Comparison of ENCODE assay signal across 8 cellular contexts in the genomic region with DNA sequence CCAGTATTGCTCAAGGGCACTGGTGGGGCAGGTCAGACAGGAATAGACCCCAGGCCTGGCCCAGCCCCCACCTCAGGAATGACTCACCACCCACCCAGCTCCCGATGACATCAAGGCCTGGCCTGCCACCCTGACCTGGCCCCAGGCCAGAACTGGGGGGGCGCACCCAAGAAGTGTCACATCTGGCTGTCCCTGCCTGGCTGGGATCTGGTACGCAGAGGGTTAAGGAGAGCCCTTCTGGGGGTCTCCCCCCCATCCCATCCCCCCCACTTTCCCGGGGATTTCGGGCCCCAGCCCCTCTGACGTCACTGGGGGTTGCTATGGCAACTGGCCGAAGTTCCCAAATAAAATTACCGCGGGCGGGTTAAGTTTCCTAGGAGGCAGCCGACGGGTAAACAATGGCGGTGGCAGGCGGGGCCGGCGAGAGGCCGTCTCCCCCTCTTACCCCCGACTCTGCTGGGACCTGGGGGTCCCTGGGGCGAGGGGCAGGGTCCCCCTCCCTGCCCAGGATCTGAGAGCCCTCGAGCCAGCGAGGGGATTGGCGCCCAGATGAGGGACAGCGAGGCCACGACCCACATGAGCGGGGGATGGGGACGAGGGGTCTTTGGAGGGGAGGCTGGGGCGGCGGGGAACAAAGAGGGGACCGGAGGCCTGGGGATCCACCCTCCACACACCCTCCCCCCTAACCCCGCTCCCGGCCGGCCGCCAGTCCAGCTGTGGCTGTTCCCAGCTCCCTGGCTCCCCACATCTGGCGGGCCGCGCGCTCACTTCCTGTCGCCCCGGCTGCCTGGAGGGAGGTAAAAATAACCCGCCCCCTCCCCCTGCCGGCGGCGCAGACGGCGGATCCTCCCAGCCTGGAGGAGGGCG. TPM values are rescaled to one million over a fixed set of nuclear protein-coding genes. Genes with fewer than 3 reads are reported as not detected.
DNase-seq lines count a peak whose midpoint lies in the region; ATAC-seq and TF ChIP-seq lines count a peak whose summit lies in the region.

No MANE protein-coding gene starts in this region.

- H3K4me3 Mint-ChIP-seq in IgD-negative memory B cell (peak overlapping the region; percentile 84 to 96 (median 92)), nephron (peak overlapping the region; percentile 68 to 79 (median 78))
- H3K4me3 Mint-ChIP-seq in activated T-helper 17 cell treated with anti-CD3 and anti-CD28 coated beads, Interleukin-2, amount 50 U/mL, for 72 hours, result peak overlapping the region; percentile 87

- peak overlapping the region; percentile 41 to 60 (median 56) for H3K4me3 ChIP-seq in Peyer's patch

- H3K36me3 Mint-ChIP-seq in IgD-negative memory B cell (no peaks in the 10 kb centered on the region), nephron (ENCODE audit: low read depth) (no peaks in the 10 kb centered on the region)
- peaks cover 27% of the 10 kb centered on the region for H3K36me3 Mint-ChIP-seq in activated T-helper 17 cell treated with anti-CD3 and anti-CD28 coated beads, Interleukin-2, amount 50 U/mL, for 72 hours (ENCODE audit: low read depth)

- no peaks in the 10 kb centered on the region for H3K9me3 ChIP-seq in Peyer's patch

- peak in 5 of 6 experiments; percentile 18 to 72 (median 44) for TF ChIP-seq CTCF in Peyer's patch (IDR thresholded peaks at IDR 0.05)
- TF ChIP-seq CTCF in nephron (IDR thresholded peaks at IDR 0.05; ENCODE audit: unreplicated experiment in 3 of 3), result peak in 1 of 3 experiments; percentile 25

- H3K27ac ChIP-seq in Peyer's patch, result peak overlapping the region; percentile 91 to 99 (median 97)

- no peaks in the 10 kb centered on the region for H3K27me3 ChIP-seq in Peyer's patch

- peak; percentile 93 for DNase-seq in COLO668 (lab: John Stamatoyannopoulos, UW; ENCODE audit: unreplicated experiment)
- DNase-seq in Peyer's patch, result peak; percentile 82 to 94 (median 93)
- peak; percentile 91 for DNase-seq in fibroblast of peridontal ligament (ENCODE audit: extremely low read depth)
- peak; percentile 83 for DNase-seq in stimulated activated naive CD4-positive, alpha-beta T cell treated with Interleukin-2 at 50 U/mL for 16 hours (lab: John Stamatoyannopoulos, UW)

- peaks cover 20 to 27% (median 25%) of the 10 kb centered on the region in 3 donors for H3K4me1 Mint-ChIP-seq in IgD-negative memory B cell
- peaks cover 26% of the 10 kb centered on the region for H3K4me1 Mint-ChIP-seq in activated T-helper 17 cell treated with anti-CD3 and anti-CD28 coated beads, Interleukin-2, amount 50 U/mL, for 72 hours
- peaks cover 46% of the 10 kb centered on the region for H3K4me1 Mint-ChIP-seq in nephron

- H3K27me3 Mint-ChIP-seq in IgD-negative memory B cell, result peaks cover 9% of the 10 kb centered on the region
- no peaks in the 10 kb centered on the region for H3K27me3 Mint-ChIP-seq in activated T-helper 17 cell treated with anti-CD3 and anti-CD28 coated beads, Interleukin-2, amount 50 U/mL, for 72 hours
- H3K27me3 Mint-ChIP-seq in nephron (ENCODE audit: low read depth), result peaks cover 4% of the 10 kb centered on the region

- H3K4me1 ChIP-seq in Peyer's patch, result peaks cover 7 to 68% (median 35%) of the 10 kb centered on the region in 4 donors

- ATAC-seq in GM21390 (IDR thresholded peaks at IDR 0.05; ENCODE audit: unreplicated experiment), result peak; percentile 28
- peak; percentile 59 for ATAC-seq in activated T-helper 17 cell treated with anti-CD3 and anti-CD28 coated beads, Interleukin-2, amount 50 U/mL, for 72 hours (replicated peaks)

- peaks cover 0 to 3% (median 0%) of the 10 kb centered on the region in 3 donors for H3K9me3 Mint-ChIP-seq in IgD-negative memory B cell
- H3K9me3 Mint-ChIP-seq in activated T-helper 17 cell treated with anti-CD3 and anti-CD28 coated beads, Interleukin-2, amount 50 U/mL, for 72 hours, result no peaks in the 10 kb centered on the region
- no peaks in the 10 kb centered on the region for H3K9me3 Mint-ChIP-seq in nephron

- H3K27ac Mint-ChIP-seq in IgD-negative memory B cell, result peak overlapping the region; percentile 99 to 100 (median 100)
- H3K27ac Mint-ChIP-seq in activated T-helper 17 cell treated with anti-CD3 and anti-CD28 coated beads, Interleukin-2, amount 50 U/mL, for 72 hours, result peak overlapping the region; percentile 100
- peak overlapping the region; percentile 97 to 99 (median 98) for H3K27ac Mint-ChIP-seq in nephron

- no peaks in the 10 kb centered on the region for H3K36me3 ChIP-seq in Peyer's patch

- peak; percentile 38 to 64 for TF ChIP-seq POLR2A in Peyer's patch (IDR thresholded peaks at IDR 0.05)

RNA-seq across cellular contexts. Expression of gene NANOS3, which starts 29.7 kb away (rescaled TPM):
- polyA plus RNA-seq in IgD-negative memory B cell, result not detected
- not detected for total RNA-seq in Peyer's patch
- total RNA-seq in activated T-helper 17 cell treated with anti-CD3 and anti-CD28 coated beads, Interleukin-2, amount 50 U/mL, for 72 hours, result 1 to 10 TPM; 1.2 to 3.6 TPM

RNA-seq across cellular contexts. Expression of gene ZSWIM4, which starts 52.0 kb away (rescaled TPM):
- 1.2 TPM for polyA plus RNA-seq in IgD-negative memory B cell
- total RNA-seq in Peyer's patch, result 1 to 10 TPM; 1.6 to 9.1 (median 5.8) TPM
- 10 to 100 TPM in 1 of 2 donors, 1 to 10 TPM in 1; 5.4 to 10.6 TPM for total RNA-seq in activated T-helper 17 cell treated with anti-CD3 and anti-CD28 coated beads, Interleukin-2, amount 50 U/mL, for 72 hours

RNA-seq across cellular contexts. Expression of gene BRME1, which starts 58.7 kb away (rescaled TPM):
- polyA plus RNA-seq in IgD-negative memory B cell, result not detected
- total RNA-seq in Peyer's patch, result 10 to 100 TPM in 3 of 4 donors, 1 to 10 TPM in 1; 7.4 to 73.1 (median 41.2) TPM
- total RNA-seq in activated T-helper 17 cell treated with anti-CD3 and anti-CD28 coated beads, Interleukin-2, amount 50 U/mL, for 72 hours, result 10 to 100 TPM in 1 of 2 donors, 1 to 10 TPM in 1; 4.8 to 12.5 TPM

RNA-seq across cellular contexts. Expression of gene CC2D1A, which starts 58.7 kb away (rescaled TPM):
- polyA plus RNA-seq in IgD-negative memory B cell, result 15.5 TPM
- total RNA-seq in Peyer's patch, result 100 to 1,000 TPM in 3 of 4 donors, 10 to 100 TPM in 1; 97.4 to 235 (median 184) TPM
- total RNA-seq in activated T-helper 17 cell treated with anti-CD3 and anti-CD28 coated beads, Interleukin-2, amount 50 U/mL, for 72 hours, result 10 to 100 TPM; 34.6 to 35.4 TPM

Comparison
In these comparisons a context has a peak if more than half of its experiments do, and no peak if none do; other contexts are left out.
1. Peak in every context shown above with its lines: DNase-seq, ATAC-seq, H3K4me3 ChIP-seq and H3K27ac ChIP-seq.